11 cellular contexts compared by ENCODE assay signal in genomic region chr2:109171444-109172334, GRCh38. TPM values are rescaled to one million over a fixed set of nuclear protein-coding genes. Genes with fewer than 3 reads are reported as not detected.
DNase-seq lines count a peak whose midpoint lies in the region; ATAC-seq and TF ChIP-seq lines count a peak whose summit lies in the region.
"Had no signal": no experiment of that assay in that cellular context is flagged by ENCODE, and none has a peak within 500 bp of the region (broad histone marks: within the 10 kb centered on the region; RNA-seq: fewer than 3 reads in every experiment).

No MANE protein-coding gene starts in this region.

- peak; percentile 62 for DNase-seq in BE2C
- peak; percentile 4 for DNase-seq in SK-MEL-5 (ENCODE audit: low read depth, low spot score)
- DNase-seq in fibroblast of mammary gland (ENCODE audit: low read depth): peak; percentile 94
- peak; percentile 92 for DNase-seq in osteoblast (ENCODE audit: insufficient read length, low spot score, missing footprints)
- no peak for DNase-seq in NCI-H1105 treated with DMSO at 0.1 percent for 48 hours (lab: John Stamatoyannopoulos, UW)
- DNase-seq: NCI-H146; stimulated activated CD8-positive, alpha-beta memory T cell treated with anti-CD3 and anti-CD28 coated beads, Interleukin-4, amount 100 ng/mL, for 48 hours had no signal

- no peaks in the 10 kb centered on the region for H3K9me3 ChIP-seq in BE2C
- H3K9me3 ChIP-seq in osteoblast (ENCODE audit: low read depth, low read length): no peaks in the 10 kb centered on the region
- H3K9me3 ChIP-seq: HAP-1 had no signal

- H3K27me3 ChIP-seq in BE2C (0 out of 2 replicates have a peak, but pooled peaks cover 3% of the 10 kb centered on the region), osteoblast (ENCODE audit: insufficient read depth, low read length) (no peaks in the 10 kb centered on the region)

- in situ Hi-C loops in SK-MEL-5 (cut with HindIII; ENCODE audit: low pct_unique_long_range_greater_than_20kb, low sequenced_read_pairs): no loop called here

- TF ChIP-seq CTCF in BE2C (IDR thresholded peaks at IDR 0.05; ENCODE audit: low read depth, low read length) (no peak), fibroblast of mammary gland (conservative IDR thresholded peaks at IDR 0.05; ENCODE audit: control insufficient read depth, insufficient read depth, low read depth, low read length) (no peak), osteoblast (IDR thresholded peaks at IDR 0.05; ENCODE audit: extremely low read depth, low read depth, low read length) (peak; percentile 25)

- peak overlapping the region; percentile 23 for H3K4me2 ChIP-seq in osteoblast (ENCODE audit: insufficient read depth, low read length)

- H3K4me3 ChIP-seq in BE2C (ENCODE audit: low read depth, low read length) (peak overlapping the region; percentile 11; the same call in 1 of the 2 replicates), fibroblast of mammary gland (ENCODE audit: control insufficient read depth, low read depth, low read length) (no peak overlapping the region), osteoblast (ENCODE audit: insufficient read depth, low read length) (peak overlapping the region; percentile 54)
- H3K4me3 ChIP-seq: HAP-1 had no signal

- H4K20me1 ChIP-seq in osteoblast (ENCODE audit: insufficient read depth, low read length): no peaks in the 10 kb centered on the region

- ATAC-seq in GM18867 (IDR thresholded peaks at IDR 0.05; ENCODE audit: unreplicated experiment) (no peak), HG02763 (IDR thresholded peaks at IDR 0.05; ENCODE audit: unreplicated experiment) (no peak), GM21423 (IDR thresholded peaks at IDR 0.05; ENCODE audit: unreplicated experiment) (no peak)

- H2AFZ ChIP-seq in osteoblast (ENCODE audit: low read length): no peak overlapping the region

- no peaks in the 10 kb centered on the region for H3K36me3 ChIP-seq in BE2C
- peaks cover 3% of the 10 kb centered on the region for H3K36me3 ChIP-seq in osteoblast (ENCODE audit: insufficient read depth, low read length)
- H3K36me3 ChIP-seq: HAP-1 had no signal

- H3K79me2 ChIP-seq in osteoblast (ENCODE audit: insufficient read depth, low read length): peaks cover 60% of the 10 kb centered on the region

- H3K27ac ChIP-seq in osteoblast (ENCODE audit: low read depth, low read length): peak overlapping the region; percentile 93

- H3K4me1 ChIP-seq in BE2C (no peaks in the 10 kb centered on the region), osteoblast (ENCODE audit: insufficient read depth, low read length) (peaks cover 49% of the 10 kb centered on the region)
- H3K4me1 ChIP-seq: HAP-1 had no signal

RNA-seq across cellular contexts. Expression of gene SH3RF3, which starts 42.7 kb away (rescaled TPM):
- not detected for polyA plus RNA-seq in BE2C (2012; ENCODE audit: insufficient read depth, insufficient read length, low read depth)
- 0.32 and 0.35 TPM in 2 replicates for total RNA-seq in SK-MEL-5 (2014; rRNA removed; shearing (Covaris generic))
- polyA plus RNA-seq in SK-MEL-5 (2015; cell fraction: cytosol; rRNA removed): 0.77 and 1.1 TPM in 2 replicates
- 0.30 and 0.41 TPM in 2 replicates for polyA plus RNA-seq in SK-MEL-5 (2015; cell fraction: nucleus; rRNA removed)
- total RNA-seq in osteoblast: 14.7 and 14.8 TPM in 2 replicates

Comparison
In these comparisons a context has a peak if more than half of its experiments do, and no peak if none do; other contexts are left out.
1. RNA of gene SH3RF3, which starts 42.7 kb away (total RNA-seq): 14.7 to 14.8 TPM in osteoblast; 0.32 to 0.35 TPM in SK-MEL-5; every median in the first group is over 10 times any median in the second.